9 cellular contexts compared by ENCODE assay signal in genomic region chr1:31062867-31063380, GRCh38. TPM values are rescaled to one million over a fixed set of nuclear protein-coding genes. Genes with fewer than 3 reads are reported as not detected.
DNase-seq lines count a peak whose midpoint lies in the region; ATAC-seq, FAIRE-seq and TF ChIP-seq lines count a peak whose summit lies in the region.
"Had no signal": no experiment of that assay in that cellular context is flagged by ENCODE, and none has a peak within 500 bp of the region (broad histone marks: within the 10 kb centered on the region; RNA-seq: fewer than 3 reads in every experiment).

No MANE protein-coding gene starts in this region.

- H3K27me3 ChIP-seq in keratinocyte (ENCODE audit: control insufficient read depth, extremely low read depth, insufficient read depth, low read length) (no peaks in the 10 kb centered on the region), subcutaneous abdominal adipose tissue (ENCODE audit: control insufficient read depth in 5 of 5, insufficient read depth in 4 of 5, low read length in 5 of 5) (no peaks in the 10 kb centered on the region)

- peaks cover 5 to 10% of the 10 kb centered on the region in 2 experiments for H3K36me3 ChIP-seq in keratinocyte (ENCODE audit: control insufficient read depth in 2 of 2, extremely low read depth in 1 of 2, insufficient read depth in 2 of 2, low read length in 2 of 2)
- peaks cover 0 to 10% (median 8%) of the 10 kb centered on the region in 5 donors for H3K36me3 ChIP-seq in subcutaneous abdominal adipose tissue (ENCODE audit: control insufficient read depth in 5 of 5, insufficient read depth in 5 of 5, low read length in 5 of 5)
- peaks cover 4% of the 10 kb centered on the region for H3K36me3 ChIP-seq in mucosa of descending colon (ENCODE audit: low read depth)

- H3K9ac ChIP-seq in keratinocyte (ENCODE audit: control insufficient read depth, extremely low read depth, insufficient read depth, low read length) (peak overlapping the region; percentile 100), subcutaneous abdominal adipose tissue (ENCODE audit: low read length in 5 of 5) (peak overlapping the region; percentile 48 to 100 (median 97))

- dilution Hi-C loops in keratinocyte (cut with MboI; ENCODE audit: extremely low pct_ligation_motif_present, low sequenced_read_pairs): no loop called here

- intact Hi-C loops in mucosa of descending colon (cut with DNase I, micrococcal nuclease): no loop called here

- peaks cover 76% of the 10 kb centered on the region for H3K79me2 ChIP-seq in keratinocyte (ENCODE audit: control insufficient read depth, insufficient read depth, low read length)

- H3K9me3 Mint-ChIP-seq in activated T-cell treated with anti-CD3 and anti-CD28 coated beads, Interleukin-2, amount 50 U/mL, for 4 hours: no peaks in the 10 kb centered on the region
- no peaks in the 10 kb centered on the region for H3K9me3 Mint-ChIP-seq in activated naive CD8-positive, alpha-beta T cell (ENCODE audit: low read depth)

- ATAC-seq in activated T-cell treated with anti-CD3 and anti-CD28 coated beads, Interleukin-2, amount 50 U/mL, for 4 hours: no peak
- ATAC-seq in mucosa of descending colon: no peak

- FAIRE-seq in keratinocyte (lab: Jason Lieb, UNC): peak; percentile 63

- H3K4me3 ChIP-seq in keratinocyte (ENCODE audit: control insufficient read depth in 2 of 3, extremely low read depth in 1 of 3, insufficient read depth in 2 of 3, low read depth in 1 of 3, low read length in 3 of 3): peak overlapping the region; percentile 82 to 100 (median 100)
- H3K4me3 ChIP-seq in subcutaneous abdominal adipose tissue (ENCODE audit: low read depth in 1 of 5, low read length in 5 of 5): peak overlapping the region in 2 of 5 donors; percentile 94 to 97
- no peak overlapping the region for H3K4me3 ChIP-seq in mucosa of descending colon

- H2AFZ ChIP-seq in keratinocyte (ENCODE audit: control insufficient read depth, low read length): no peak overlapping the region

- H3K27ac ChIP-seq in keratinocyte (ENCODE audit: control insufficient read depth, insufficient read depth, low read length): peak overlapping the region; percentile 98
- H3K27ac ChIP-seq in subcutaneous abdominal adipose tissue (ENCODE audit: low read depth, low read length): peak overlapping the region; percentile 100

- H3K4me2 ChIP-seq in keratinocyte (ENCODE audit: control insufficient read depth, extremely low read depth, insufficient read depth, low read depth, low read length): peak overlapping the region; percentile 82

- no peaks in the 10 kb centered on the region for H3K27me3 Mint-ChIP-seq in activated T-cell treated with anti-CD3 and anti-CD28 coated beads, Interleukin-2, amount 50 U/mL, for 4 hours (ENCODE audit: low read depth)
- no peaks in the 10 kb centered on the region for H3K27me3 Mint-ChIP-seq in activated naive CD8-positive, alpha-beta T cell

- peaks cover 18% of the 10 kb centered on the region for H3K36me3 Mint-ChIP-seq in activated T-cell treated with anti-CD3 and anti-CD28 coated beads, Interleukin-2, amount 50 U/mL, for 4 hours (ENCODE audit: insufficient read depth)
- H3K36me3 Mint-ChIP-seq in activated naive CD8-positive, alpha-beta T cell: peaks cover 9% of the 10 kb centered on the region

- peaks cover 44% of the 10 kb centered on the region for H3K4me1 Mint-ChIP-seq in activated T-cell treated with anti-CD3 and anti-CD28 coated beads, Interleukin-2, amount 50 U/mL, for 4 hours (ENCODE audit: low read depth)
- H3K4me1 Mint-ChIP-seq in activated naive CD8-positive, alpha-beta T cell (ENCODE audit: low read depth): peaks cover 47% of the 10 kb centered on the region

- H3K27ac Mint-ChIP-seq in activated naive CD8-positive, alpha-beta T cell: peak overlapping the region; percentile 64

- TF ChIP-seq CTCF in keratinocyte (optimal IDR thresholded peaks at IDR 0.05 in 1 of 3, IDR thresholded peaks at IDR 0.05 in 1 of 3, conservative IDR thresholded peaks at IDR 0.05 in 1 of 3; ENCODE audit: extremely low read depth in 1 of 3, insufficient read depth in 2 of 3, low read length in 3 of 3): no peak
- no peak for TF ChIP-seq CTCF in mucosa of descending colon (IDR thresholded peaks at IDR 0.05)

- H3K9me3 ChIP-seq in keratinocyte (ENCODE audit: control insufficient read depth, low read depth, low read length): no peaks in the 10 kb centered on the region
- H3K9me3 ChIP-seq in subcutaneous abdominal adipose tissue (ENCODE audit: control insufficient read depth in 5 of 5, low read length in 5 of 5): no peaks in the 10 kb centered on the region
- H3K9me3 ChIP-seq in mucosa of descending colon: no peaks in the 10 kb centered on the region

- peaks cover 44% of the 10 kb centered on the region for H4K20me1 ChIP-seq in keratinocyte (ENCODE audit: control insufficient read depth, extremely low read depth, insufficient read depth, low read length)

- peaks cover 16% of the 10 kb centered on the region for H3K4me1 ChIP-seq in keratinocyte (ENCODE audit: control insufficient read depth, extremely low read depth, insufficient read depth, low read length)
- peaks cover 4 to 43% (median 39%) of the 10 kb centered on the region in 5 donors for H3K4me1 ChIP-seq in subcutaneous abdominal adipose tissue (ENCODE audit: control insufficient read depth in 5 of 5, insufficient read depth in 5 of 5, low read length in 5 of 5)
- H3K4me1 ChIP-seq in mucosa of descending colon (ENCODE audit: low read depth): peaks cover 16% of the 10 kb centered on the region

- no peaks in the 10 kb centered on the region for H3K9me1 ChIP-seq in keratinocyte (ENCODE audit: control insufficient read depth, extremely low read depth, insufficient read depth, low read length)

- peak overlapping the region; percentile 97 for H3K4me3 Mint-ChIP-seq in activated T-cell treated with anti-CD3 and anti-CD28 coated beads, Interleukin-2, amount 50 U/mL, for 4 hours
- peak overlapping the region; percentile 97 for H3K4me3 Mint-ChIP-seq in activated naive CD8-positive, alpha-beta T cell

- no peak for DNase-seq in activated T-cell treated with anti-CD3 and anti-CD28 coated beads, Interleukin-2, amount 50 U/mL, for 4 hours
- no peak for DNase-seq in activated T-cell treated with anti-CD3 and anti-CD28 coated beads, Interleukin-2, amount 50 U/mL, for 1 hour
- no peak for DNase-seq in keratinocyte (ENCODE audit: low read depth, low spot score)
- no peak for DNase-seq in mucosa of descending colon
- no peak for DNase-seq in cerebellum (ENCODE audit: low spot score)
- DNase-seq in stimulated activated CD4-positive, alpha-beta T cell treated with anti-CD3 and anti-CD28 coated beads, Interleukin-2, amount 100 ng/mL, for 48 hours: no peak
- DNase-seq: cerebellar nuclear complex had no signal

RNA-seq across cellular contexts. Expression of gene PUM1, which starts 2.6 kb away (rescaled TPM):
- 100 to 1,000 TPM; 104 to 113 (median 110) TPM for total RNA-seq in activated T-cell treated with anti-CD3 and anti-CD28 coated beads, Interleukin-2, amount 50 U/mL, for 4 hours
- 64.0 to 86.4 TPM (median 68.6 TPM) in 3 replicates for polyA plus RNA-seq in keratinocyte
- 56.7 TPM for polyA plus RNA-seq in keratinocyte (2011; ENCODE audit: low read depth)
- polyA plus RNA-seq in keratinocyte (2011; cell fraction: cytosol; rRNA removed): 53.6 and 62.4 TPM in 2 replicates
- 145 and 192 TPM in 2 replicates for polyA plus RNA-seq in keratinocyte (2011; cell fraction: nucleus; rRNA removed)
- polyA plus RNA-seq in keratinocyte (2012; ENCODE audit: low replicate concordance): 41.4 and 57.5 TPM in 2 replicates
- 299 to 558 TPM (median 361 TPM) in 3 replicates for polyA minus RNA-seq in keratinocyte
- polyA minus RNA-seq in keratinocyte (2011; cell fraction: cytosol; rRNA and poly(A)+ RNA removed): 75.8 TPM
- 119 and 208 TPM in 2 replicates for polyA minus RNA-seq in keratinocyte (2011; cell fraction: nucleus; rRNA and poly(A)+ RNA removed)
- total RNA-seq in mucosa of descending colon: 100 to 1,000 TPM; 116 to 135 (median 127) TPM
- total RNA-seq in cerebellum: 125 TPM
